14 cellular contexts compared by ENCODE assay signal in genomic region chr17:77490361-77491183, GRCh38.
DNase-seq lines count a peak whose midpoint lies in the region; ATAC-seq and TF ChIP-seq lines count a peak whose summit lies in the region.
"Had no signal": no experiment of that assay in that cellular context is flagged by ENCODE, and none has a peak within 500 bp of the region (broad histone marks: within the 10 kb centered on the region; RNA-seq: fewer than 3 reads in every experiment).

No MANE protein-coding gene starts in this region.

- H3K9me3 ChIP-seq in lower lobe of right lung = no peaks in the 10 kb centered on the region
- H3K9me3 ChIP-seq in stomach = no peaks in the 10 kb centered on the region
- H3K9me3 ChIP-seq in effector memory CD4-positive, alpha-beta T cell (ENCODE audit: control insufficient read depth, low read length) = no peaks in the 10 kb centered on the region

- TF ChIP-seq POLR2A in stomach (IDR thresholded peaks at IDR 0.05) = no peak

- ATAC-seq in lower lobe of right lung (no peak), HG02642 (IDR thresholded peaks at IDR 0.05; ENCODE audit: poor library complexity, unreplicated experiment) (no peak)
- ATAC-seq: WTC11 had no signal

- H3K4me3 ChIP-seq in lower lobe of right lung (no peak overlapping the region), stomach (no peak overlapping the region)
- no peak overlapping the region for H3K4me3 ChIP-seq in effector memory CD4-positive, alpha-beta T cell (ENCODE audit: insufficient read depth, low read depth, low read length, poor library complexity, severe bottlenecking)

- peak overlapping the region in 2 of 3 donors; percentile 45 to 85 for H3K27ac Mint-ChIP-seq in IgD-negative memory B cell
- H3K27ac Mint-ChIP-seq: WTC11 had no signal

- peaks cover 2% of the 10 kb centered on the region for H3K27me3 Mint-ChIP-seq in IgD-negative memory B cell
- H3K27me3 Mint-ChIP-seq: CD4-positive, alpha-beta memory T cell had no signal

- H3K9me3 Mint-ChIP-seq in IgD-negative memory B cell = no peaks in the 10 kb centered on the region
- H3K9me3 Mint-ChIP-seq: CD4-positive, alpha-beta memory T cell; WTC11 had no signal

- no peak for TF ChIP-seq CTCF in lower lobe of right lung (IDR thresholded peaks at IDR 0.05)
- no peak for TF ChIP-seq CTCF in stomach (IDR thresholded peaks at IDR 0.05)

- H3K36me3 ChIP-seq in lower lobe of right lung (peaks cover 81% of the 10 kb centered on the region), stomach (peaks cover 72 to 98% (median 89%) of the 10 kb centered on the region in 4 donors)
- peaks cover 80% of the 10 kb centered on the region for H3K36me3 ChIP-seq in effector memory CD4-positive, alpha-beta T cell (ENCODE audit: control insufficient read depth, insufficient read depth, low read length)

- H3K4me1 Mint-ChIP-seq in IgD-negative memory B cell = peaks cover 12 to 23% (median 18%) of the 10 kb centered on the region in 3 donors
- H3K4me1 Mint-ChIP-seq: WTC11 had no signal

- TF ChIP-seq EP300 in stomach (IDR thresholded peaks at IDR 0.05) = no peak

- peaks cover 2% of the 10 kb centered on the region for H3K36me3 Mint-ChIP-seq in IgD-negative memory B cell

- WGBS in stomach, 5 donors = 87 to 90% (median 88%) methylated on average over 22 to 27 of the region's 27 CpGs

- H3K27me3 ChIP-seq in lower lobe of right lung (ENCODE audit: low read depth) (no peaks in the 10 kb centered on the region), stomach (no peaks in the 10 kb centered on the region)
- H3K27me3 ChIP-seq in effector memory CD4-positive, alpha-beta T cell (replicated peaks; ENCODE audit: control insufficient read depth, insufficient read depth, low read length, poor library complexity, severe bottlenecking) = no peaks in the 10 kb centered on the region

- H3K27ac ChIP-seq in lower lobe of right lung (no peak overlapping the region), stomach (peak overlapping the region in 4 of 5 donors; percentile 27 to 75 (median 49))
- H3K27ac ChIP-seq in effector memory CD4-positive, alpha-beta T cell (ENCODE audit: insufficient read depth, low read length, poor library complexity, severe bottlenecking) = no peak overlapping the region

- intact Hi-C loops in lower lobe of right lung (cut with DNase I) (no loop called here), stomach (cut with DNase I; ENCODE audit: low total_unique reads) (loop anchor here (5.0 kb wide), 2 partner anchors 58 to 158 kb away; no protein-coding TSS in a partner anchor)

- H3K4me3 Mint-ChIP-seq in IgD-negative memory B cell = no peak overlapping the region
- H3K4me3 Mint-ChIP-seq: WTC11 had no signal

- H3K4me1 ChIP-seq in lower lobe of right lung = peaks cover 29% of the 10 kb centered on the region
- H3K4me1 ChIP-seq in stomach = peaks cover 12 to 40% (median 27%) of the 10 kb centered on the region in 4 donors
- H3K4me1 ChIP-seq in effector memory CD4-positive, alpha-beta T cell (ENCODE audit: control insufficient read depth, insufficient read depth, low read length, poor library complexity, severe bottlenecking) = peaks cover 14% of the 10 kb centered on the region

- DNase-seq in cerebellar cortex (ENCODE audit: low spot score) = peak; percentile 6
- peak; percentile 42 for DNase-seq in lower lobe of right lung
- no peak for DNase-seq in stomach
- no peak for DNase-seq in effector memory CD4-positive, alpha-beta T cell
- DNase-seq in superior temporal gyrus (ENCODE audit: extremely low spot score) = no peak
- DNase-seq: amniotic stem cell; CD4-positive, alpha-beta memory T cell; KG1; NCI-H1105 treated with DMSO at 0.1 percent for 48 hours; NCI-H446 treated with DMSO at 0.1 percent for 48 hours; stimulated activated CD4-positive, alpha-beta T cell treated with anti-CD3 and anti-CD28 coated beads, Interleukin-2, amount 100 ng/mL, for 24 hours had no signal

Comparison
In these comparisons a context has a peak if more than half of its experiments do, and no peak if none do; other contexts are left out.
1. DNase-seq: peak in cerebellar cortex (single experiment) and lower lobe of right lung (single experiment); none in stomach (single experiment), effector memory CD4-positive, alpha-beta T cell (0 of 3) and superior temporal gyrus (single experiment).
2. H3K27ac ChIP-seq: peak in stomach (4 of 5); none in lower lobe of right lung (single experiment) and effector memory CD4-positive, alpha-beta T cell (single experiment).